In the genomic region with DNA sequence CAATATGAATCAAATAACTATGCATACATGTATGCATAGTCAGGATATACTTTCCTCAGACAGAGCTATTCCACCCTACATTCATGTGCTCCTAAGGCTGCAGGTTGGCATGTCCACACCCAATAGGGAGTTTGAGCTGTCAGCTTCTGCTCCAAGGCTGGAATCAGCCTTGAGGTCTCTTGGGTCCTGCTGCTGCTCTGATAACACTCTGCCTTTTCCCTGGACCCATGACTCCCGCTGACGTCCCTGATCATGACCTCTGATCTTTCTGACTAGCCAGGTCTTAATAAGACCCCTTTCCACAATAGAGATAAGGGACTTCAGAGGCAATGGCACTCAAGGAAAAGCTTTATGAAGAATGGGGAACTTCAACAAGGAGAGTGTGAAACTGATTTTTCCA, we compare ENCODE assay signal across 23 cellular contexts.
"Had no signal": no experiment of that assay in that cellular context is flagged by ENCODE, and none has a peak within 500 bp of the region (broad histone marks: within the 10 kb centered on the region; RNA-seq: fewer than 3 reads in every experiment).

No MANE protein-coding gene starts in this region.

- H3K36me3 ChIP-seq: esophagus muscularis mucosa, gastrocnemius medialis, left lung, lower lobe of right lung, prostate gland, thoracic aorta had no signal

- DNase-seq: effector memory CD8-positive, alpha-beta T cell; gastrocnemius medialis; glutamatergic neuron; islet precursor cell; left lung; lower lobe of right lung; midbrain; nephron progenitor cell; sigmoid colon; stimulated activated CD4-positive, alpha-beta T cell treated with anti-CD3 and anti-CD28 coated beads, Interleukin-2, amount 100 ng/mL, for 24 hours; stimulated activated CD4-positive, alpha-beta T cell treated with anti-CD3 and anti-CD28 coated beads, Interleukin-4, amount 100 ng/mL, for 4 hours; stimulated activated naive B cell treated with anti-CD40 and anti-IgM and Interleukin-4, amounts not matched to agents 10 μg/mL and 1 μg/mL and 100 μg/mL, for 72 hours; stimulated activated naive CD8-positive, alpha-beta T cell treated with anti-CD3 and anti-CD28 coated beads, Interleukin-15, amount 100 ng/mL, for 72 hours; substantia nigra; trophoblast cell had no signal

- H3K27ac ChIP-seq: epithelial cell of prostate, gastrocnemius medialis, left lung, lower lobe of right lung, parathyroid adenoma, prostate gland, skin epidermis, thoracic aorta had no signal

- H3K27ac Mint-ChIP-seq: dendritic cell treated with granulocyte-macrophage colony-stimulating factor and Interleukin-4, amounts not matched to agents 40 ng/mL and 50 ng/mL, for 4 days; effector memory CD8-positive, alpha-beta T cell; memory B cell; nephron progenitor cell; stimulated activated naive B cell treated with anti-CD40 and anti-IgM and Interleukin-4, amounts not matched to agents 10 μg/mL and 1 μg/mL and 100 μg/mL, for 72 hours; stimulated activated naive CD8-positive, alpha-beta T cell treated with anti-CD3 and anti-CD28 coated beads, Interleukin-15, amount 100 ng/mL, for 72 hours had no signal

- ATAC-seq: effector memory CD8-positive, alpha-beta T cell; gastrocnemius medialis; left lung; lower lobe of right lung; stimulated activated naive B cell treated with anti-CD40 and anti-IgM and Interleukin-4, amounts not matched to agents 10 μg/mL and 1 μg/mL and 100 μg/mL, for 72 hours; stimulated activated naive CD8-positive, alpha-beta T cell treated with anti-CD3 and anti-CD28 coated beads, Interleukin-15, amount 100 ng/mL, for 72 hours had no signal

- H3K9me3 ChIP-seq: esophagus muscularis mucosa, gastrocnemius medialis, left lung, lower lobe of right lung, prostate gland, sigmoid colon, thoracic aorta had no signal

- H3K27me3 Mint-ChIP-seq: memory B cell; stimulated activated naive B cell treated with anti-CD40 and anti-IgM and Interleukin-4, amounts not matched to agents 10 μg/mL and 1 μg/mL and 100 μg/mL, for 72 hours; stimulated activated naive CD8-positive, alpha-beta T cell treated with anti-CD3 and anti-CD28 coated beads, Interleukin-15, amount 100 ng/mL, for 72 hours had no signal

- H3K4me3 Mint-ChIP-seq: dendritic cell treated with granulocyte-macrophage colony-stimulating factor and Interleukin-4, amounts not matched to agents 40 ng/mL and 50 ng/mL, for 4 days; effector memory CD8-positive, alpha-beta T cell; memory B cell; nephron progenitor cell; stimulated activated naive B cell treated with anti-CD40 and anti-IgM and Interleukin-4, amounts not matched to agents 10 μg/mL and 1 μg/mL and 100 μg/mL, for 72 hours; stimulated activated naive CD8-positive, alpha-beta T cell treated with anti-CD3 and anti-CD28 coated beads, Interleukin-15, amount 100 ng/mL, for 72 hours had no signal

- H3K27me3 ChIP-seq: esophagus muscularis mucosa, gastrocnemius medialis, sigmoid colon had no signal

- H3K4me3 ChIP-seq: esophagus muscularis mucosa, gastrocnemius medialis, left lung, lower lobe of right lung, prostate gland, sigmoid colon, skin epidermis, thoracic aorta had no signal

- H3K9me3 Mint-ChIP-seq: dendritic cell treated with granulocyte-macrophage colony-stimulating factor and Interleukin-4, amounts not matched to agents 40 ng/mL and 50 ng/mL, for 4 days; effector memory CD8-positive, alpha-beta T cell; memory B cell; nephron progenitor cell; stimulated activated naive B cell treated with anti-CD40 and anti-IgM and Interleukin-4, amounts not matched to agents 10 μg/mL and 1 μg/mL and 100 μg/mL, for 72 hours; stimulated activated naive CD8-positive, alpha-beta T cell treated with anti-CD3 and anti-CD28 coated beads, Interleukin-15, amount 100 ng/mL, for 72 hours had no signal
